14 cellular contexts compared by ENCODE assay signal in the genomic region with DNA sequence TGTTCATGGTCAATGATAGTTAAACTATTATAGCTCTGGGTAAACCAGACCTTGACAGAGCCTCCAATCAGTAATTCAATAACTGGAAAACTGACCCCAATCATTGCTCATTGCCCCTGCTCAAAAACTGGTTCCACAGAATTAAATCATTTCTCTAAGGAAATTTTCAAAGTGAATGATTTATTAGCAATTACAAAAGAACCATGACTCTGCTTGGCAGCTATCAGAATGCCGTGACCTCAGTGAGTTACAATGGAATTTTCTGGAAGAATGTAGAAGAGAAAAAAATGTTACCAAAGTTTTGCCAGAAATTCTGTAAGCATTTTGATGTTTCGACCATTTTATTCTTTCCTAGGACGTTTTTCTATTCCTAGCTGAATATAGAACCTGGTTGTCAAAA.
DNase-seq lines count a peak whose midpoint lies in the region; ATAC-seq and TF ChIP-seq lines count a peak whose summit lies in the region.
"Had no signal": no experiment of that assay in that cellular context is flagged by ENCODE, and none has a peak within 500 bp of the region (broad histone marks: within the 10 kb centered on the region; RNA-seq: fewer than 3 reads in every experiment).

No MANE protein-coding gene starts in this region.

- H2AFZ ChIP-seq in hepatocyte: no peak overlapping the region

- no peaks in the 10 kb centered on the region for H3K36me3 ChIP-seq in hepatocyte (replicated peaks; ENCODE audit: insufficient read depth, low read depth)
- H3K36me3 ChIP-seq: BLaER1 treated with 17β-estradiol and CSF1 and Interleukin-3, amounts not matched to agents 10 nM and 100 nM; HAP-1 had no signal

- TF ChIP-seq CTCF in epithelial cell of proximal tubule (conservative IDR thresholded peaks at IDR 0.05; ENCODE audit: low read depth, low read length) (no peak), hepatocyte (IDR thresholded peaks at IDR 0.05; ENCODE audit: poor library complexity) (no peak)

- no peak overlapping the region for H3K4me3 ChIP-seq in epithelial cell of proximal tubule (ENCODE audit: low read depth, low read length)
- H3K4me3 ChIP-seq in hepatocyte: no peak overlapping the region
- H3K4me3 ChIP-seq: BLaER1 treated with 17β-estradiol and CSF1 and Interleukin-3, amounts not matched to agents 10 nM and 100 nM; HAP-1 had no signal

- no peaks in the 10 kb centered on the region for H4K20me1 ChIP-seq in hepatocyte (ENCODE audit: insufficient read depth, poor library complexity, severe bottlenecking)
- H4K20me1 ChIP-seq: BLaER1 treated with 17β-estradiol and CSF1 and Interleukin-3, amounts not matched to agents 10 nM and 100 nM had no signal

- no peaks in the 10 kb centered on the region for H3K27me3 ChIP-seq in hepatocyte
- H3K27me3 ChIP-seq: BLaER1 treated with 17β-estradiol and CSF1 and Interleukin-3, amounts not matched to agents 10 nM and 100 nM had no signal

- no peaks in the 10 kb centered on the region for H3K9me3 ChIP-seq in hepatocyte (ENCODE audit: low read depth)
- H3K9me3 ChIP-seq: HAP-1 had no signal

- peak overlapping the region; percentile 71 for H3K27ac ChIP-seq in hepatocyte
- H3K27ac ChIP-seq: BLaER1 treated with 17β-estradiol and CSF1 and Interleukin-3, amounts not matched to agents 10 nM and 100 nM had no signal

- WGBS in hepatocyte (ENCODE audit: low lambda C conversion rate, missing lambda C conversion rate): 86% methylated on average over 3 of the region's 3 CpGs

- ATAC-seq in esophagus mucosa: no peak

- peak; percentile 5 for DNase-seq in EH (ENCODE audit: low read depth)
- DNase-seq in epithelial cell of proximal tubule (ENCODE audit: low read depth): peak; percentile 61
- DNase-seq in hepatocyte (ENCODE audit: low spot score): no peak
- peak; percentile 78 for DNase-seq in renal cortical epithelial cell (ENCODE audit: low read depth)
- no peak for DNase-seq in RKO (ENCODE audit: low spot score)
- DNase-seq in COR-L47 (lab: John Stamatoyannopoulos, UW): no peak
- no peak for DNase-seq in ureter (ENCODE audit: low spot score)
- DNase-seq: 8988T; Calu3; CD4-positive, CD25-positive, alpha-beta regulatory T cell; DMS 273 treated with DMSO at 0.1 percent for 48 hours had no signal

- no peaks in the 10 kb centered on the region for H3K79me2 ChIP-seq in hepatocyte

- no peak overlapping the region for H3K4me2 ChIP-seq in hepatocyte
- H3K4me2 ChIP-seq: BLaER1 treated with 17β-estradiol and CSF1 and Interleukin-3, amounts not matched to agents 10 nM and 100 nM had no signal

- H3K9me2 ChIP-seq in hepatocyte (replicated peaks; ENCODE audit: insufficient read depth): no peaks in the 10 kb centered on the region

- peaks cover 11% of the 10 kb centered on the region for H3K4me1 ChIP-seq in hepatocyte (ENCODE audit: insufficient read depth)
- H3K4me1 ChIP-seq: HAP-1 had no signal

Comparison
In these comparisons a context has a peak if more than half of its experiments do, and no peak if none do; other contexts are left out.
1. DNase-seq: peak in EH (single experiment), epithelial cell of proximal tubule (single experiment) and renal cortical epithelial cell (single experiment); none in hepatocyte (single experiment), RKO (single experiment), COR-L47 (single experiment) and ureter (single experiment).